Comparison of ENCODE assay signal across 1 cellular context in the genomic region with DNA sequence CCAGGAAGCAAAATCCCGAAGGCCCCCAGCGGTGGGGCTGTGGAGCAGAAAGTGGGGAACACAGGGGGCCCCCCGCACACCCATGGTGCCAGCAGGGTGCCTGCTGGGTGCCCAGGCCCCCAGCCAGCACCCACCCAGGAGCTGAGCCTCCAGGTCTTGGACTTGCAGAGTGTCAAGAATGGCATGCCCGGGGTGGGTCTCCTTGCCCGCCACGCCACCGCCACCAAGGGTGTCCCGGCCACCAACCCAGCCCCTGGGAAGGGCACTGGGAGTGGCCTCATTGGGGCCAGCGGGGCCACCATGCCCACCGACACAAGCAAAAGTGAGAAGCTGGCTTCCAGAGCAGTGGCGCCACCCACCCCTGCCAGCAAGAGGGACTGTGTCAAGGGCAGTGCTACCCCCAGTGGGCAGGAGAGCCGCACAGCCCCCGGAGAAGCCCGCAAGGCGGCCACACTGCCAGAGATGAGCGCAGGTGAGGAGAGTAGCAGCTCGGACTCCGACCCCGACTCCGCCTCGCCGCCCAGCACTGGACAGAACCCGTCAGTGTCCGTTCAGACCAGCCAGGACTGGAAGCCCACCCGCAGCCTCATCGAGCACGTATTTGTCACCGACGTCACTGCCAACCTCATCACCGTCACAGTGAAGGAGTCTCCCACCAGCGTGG.
TF ChIP-seq lines count a peak whose summit lies in the region.

No MANE protein-coding gene starts in this region.

TF ChIP-seq in IMR-90, 13 proteins besides CTCF, POLR2A, EP300 and RAD21:
- TF ChIP-seq, protein P1, sequence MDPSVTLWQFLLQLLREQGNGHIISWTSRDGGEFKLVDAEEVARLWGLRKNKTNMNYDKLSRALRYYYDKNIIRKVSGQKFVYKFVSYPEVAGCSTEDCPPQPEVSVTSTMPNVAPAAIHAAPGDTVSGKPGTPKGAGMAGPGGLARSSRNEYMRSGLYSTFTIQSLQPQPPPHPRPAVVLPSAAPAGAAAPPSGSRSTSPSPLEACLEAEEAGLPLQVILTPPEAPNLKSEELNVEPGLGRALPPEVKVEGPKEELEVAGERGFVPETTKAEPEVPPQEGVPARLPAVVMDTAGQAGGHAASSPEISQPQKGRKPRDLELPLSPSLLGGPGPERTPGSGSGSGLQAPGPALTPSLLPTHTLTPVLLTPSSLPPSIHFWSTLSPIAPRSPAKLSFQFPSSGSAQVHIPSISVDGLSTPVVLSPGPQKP (IDR thresholded peaks at IDR 0.05; ENCODE audit: borderline replicate concordance, low read depth, low read length), result no peak
- TF ChIP-seq BHLHE40 (IDR thresholded peaks at IDR 0.05; ENCODE audit: low read depth, low read length), result no peak
- TF ChIP-seq RFX5 (IDR thresholded peaks at IDR 0.05; ENCODE audit: low read depth, low read length), result no peak
- TF ChIP-seq SMC3 (IDR thresholded peaks at IDR 0.05; ENCODE audit: low read depth, low read length), result no peak
- no peak for TF ChIP-seq MXI1 (IDR thresholded peaks at IDR 0.05; ENCODE audit: borderline replicate concordance, low read depth, low read length)
- TF ChIP-seq CHD1 (IDR thresholded peaks at IDR 0.05; ENCODE audit: low read depth, low read length), result no peak
- no peak for TF ChIP-seq RCOR1 (IDR thresholded peaks at IDR 0.05; ENCODE audit: insufficient replicate concordance, low read length)
- TF ChIP-seq NFE2L2 (IDR thresholded peaks at IDR 0.05; ENCODE audit: low read depth, low read length), result no peak
- TF ChIP-seq CEBPB (IDR thresholded peaks at IDR 0.05; ENCODE audit: low read depth, low read length), result no peak
- TF ChIP-seq MAFK (IDR thresholded peaks at IDR 0.05; ENCODE audit: low read depth, low read length), result no peak
- TF ChIP-seq, protein P2, sequence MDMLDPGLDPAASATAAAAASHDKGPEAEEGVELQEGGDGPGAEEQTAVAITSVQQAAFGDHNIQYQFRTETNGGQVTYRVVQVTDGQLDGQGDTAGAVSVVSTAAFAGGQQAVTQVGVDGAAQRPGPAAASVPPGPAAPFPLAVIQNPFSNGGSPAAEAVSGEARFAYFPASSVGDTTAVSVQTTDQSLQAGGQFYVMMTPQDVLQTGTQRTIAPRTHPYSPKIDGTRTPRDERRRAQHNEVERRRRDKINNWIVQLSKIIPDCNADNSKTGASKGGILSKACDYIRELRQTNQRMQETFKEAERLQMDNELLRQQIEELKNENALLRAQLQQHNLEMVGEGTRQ (IDR thresholded peaks at IDR 0.05; ENCODE audit: low read depth, low read length), result no peak
- no peak for TF ChIP-seq FOS (IDR thresholded peaks at IDR 0.05; ENCODE audit: low read depth, low read length)
- TF ChIP-seq MAZ (IDR thresholded peaks at IDR 0.05; ENCODE audit: borderline replicate concordance, low read depth, low read length), result no peak
